In genomic region chr7:36617408-36617807, GRCh38 we compare ENCODE assay signal across 15 cellular contexts.
DNase-seq lines count a peak whose midpoint lies in the region; ATAC-seq and TF ChIP-seq lines count a peak whose summit lies in the region.
"Had no signal": no experiment of that assay in that cellular context is flagged by ENCODE, and none has a peak within 500 bp of the region (broad histone marks: within the 10 kb centered on the region; RNA-seq: fewer than 3 reads in every experiment).

No MANE protein-coding gene starts in this region.

- H3K4me3 Mint-ChIP-seq in dendritic cell treated with granulocyte-macrophage colony-stimulating factor and Interleukin-4, amounts not matched to agents 40 ng/mL and 50 ng/mL, for 4 days, result no peak overlapping the region
- H3K4me3 Mint-ChIP-seq in natural killer cell treated with Interleukin-12 subunit alpha and Interleukin-12 subunit beta and Interleukin-15 and Interleukin-18, amount 100 ng/mL, for 72 hours, result no peak overlapping the region
- H3K4me3 Mint-ChIP-seq: B cell; CD8-positive, alpha-beta T cell; IgD-negative memory B cell had no signal

- no peaks in the 10 kb centered on the region for H3K9me3 Mint-ChIP-seq in dendritic cell treated with granulocyte-macrophage colony-stimulating factor and Interleukin-4, amounts not matched to agents 40 ng/mL and 50 ng/mL, for 4 days
- no peaks in the 10 kb centered on the region for H3K9me3 Mint-ChIP-seq in natural killer cell treated with Interleukin-12 subunit alpha and Interleukin-12 subunit beta and Interleukin-15 and Interleukin-18, amount 100 ng/mL, for 72 hours
- H3K9me3 Mint-ChIP-seq: CD8-positive, alpha-beta T cell; IgD-negative memory B cell had no signal

- POLR2A ChIA-PET in HEK293T (lab: Yijun Ruan, JAX), result no interaction called here

- DNase-seq in DMS 273 treated with DMSO at 0.1 percent for 48 hours (lab: John Stamatoyannopoulos, UW) (peak; percentile 58), NCI-H1694 treated with DMSO at 0.1 percent for 48 hours (lab: John Stamatoyannopoulos, UW) (peak; percentile 40), HEK293T (ENCODE audit: extremely low spot score) (no peak)
- no peak for DNase-seq in natural killer cell treated with Interleukin-12 subunit alpha and Interleukin-12 subunit beta and Interleukin-15 and Interleukin-18, amount 100 ng/mL, for 72 hours (ENCODE audit: low spot score)
- DNase-seq: Calu3; CD8-positive, alpha-beta T cell; GOT3; H7 had no signal

- CTCF ChIA-PET in HEK293T (lab: Yijun Ruan, JAX), result no interaction called here

- no peaks in the 10 kb centered on the region for H3K27me3 Mint-ChIP-seq in dendritic cell treated with granulocyte-macrophage colony-stimulating factor and Interleukin-4, amounts not matched to agents 40 ng/mL and 50 ng/mL, for 4 days
- H3K27me3 Mint-ChIP-seq in natural killer cell treated with Interleukin-12 subunit alpha and Interleukin-12 subunit beta and Interleukin-15 and Interleukin-18, amount 100 ng/mL, for 72 hours, result no peaks in the 10 kb centered on the region
- H3K27me3 Mint-ChIP-seq: B cell had no signal

- H3K4me1 Mint-ChIP-seq in dendritic cell treated with granulocyte-macrophage colony-stimulating factor and Interleukin-4, amounts not matched to agents 40 ng/mL and 50 ng/mL, for 4 days (ENCODE audit: low read depth), result peaks cover 59% of the 10 kb centered on the region
- H3K4me1 Mint-ChIP-seq in natural killer cell treated with Interleukin-12 subunit alpha and Interleukin-12 subunit beta and Interleukin-15 and Interleukin-18, amount 100 ng/mL, for 72 hours (ENCODE audit: low read depth in 2 of 2), result peaks cover 40 to 59% of the 10 kb centered on the region in 2 donors

- peaks cover 91% of the 10 kb centered on the region for H3K36me3 Mint-ChIP-seq in dendritic cell treated with granulocyte-macrophage colony-stimulating factor and Interleukin-4, amounts not matched to agents 40 ng/mL and 50 ng/mL, for 4 days (ENCODE audit: low read depth)
- H3K36me3 Mint-ChIP-seq in natural killer cell treated with Interleukin-12 subunit alpha and Interleukin-12 subunit beta and Interleukin-15 and Interleukin-18, amount 100 ng/mL, for 72 hours, result peaks cover 44% of the 10 kb centered on the region

- no peak for ATAC-seq in natural killer cell treated with Interleukin-12 subunit alpha and Interleukin-12 subunit beta and Interleukin-15 and Interleukin-18, amount 100 ng/mL, for 72 hours
- no peak for ATAC-seq in GM19452 (IDR thresholded peaks at IDR 0.05; ENCODE audit: unreplicated experiment)
- ATAC-seq in GM18517 (IDR thresholded peaks at IDR 0.05; ENCODE audit: unreplicated experiment), result no peak
- ATAC-seq: CD8-positive, alpha-beta T cell; HCT116; HepG2 had no signal

- intact Hi-C loops in dendritic cell treated with granulocyte-macrophage colony-stimulating factor and Interleukin-4, amounts not matched to agents 40 ng/mL and 50 ng/mL, for 4 days (cut with micrococcal nuclease), result no loop called here

- H3K27ac Mint-ChIP-seq in dendritic cell treated with granulocyte-macrophage colony-stimulating factor and Interleukin-4, amounts not matched to agents 40 ng/mL and 50 ng/mL, for 4 days, result peak overlapping the region; percentile 20
- peak overlapping the region; percentile 46 to 88 for H3K27ac Mint-ChIP-seq in natural killer cell treated with Interleukin-12 subunit alpha and Interleukin-12 subunit beta and Interleukin-15 and Interleukin-18, amount 100 ng/mL, for 72 hours
- H3K27ac Mint-ChIP-seq: B cell; CD8-positive, alpha-beta T cell; IgD-negative memory B cell had no signal

TF ChIP-seq in HEK293T, 16 proteins besides CTCF, POLR2A, EP300 and RAD21:
- no peak for TF ChIP-seq ELF4 (IDR thresholded peaks at IDR 0.05)
- no peak for TF ChIP-seq SP1 (IDR thresholded peaks at IDR 0.05)

Comparison
In these comparisons a context has a peak if more than half of its experiments do, and no peak if none do; other contexts are left out.
1. DNase-seq: peak in DMS 273 treated with DMSO at 0.1 percent for 48 hours (single experiment) and NCI-H1694 treated with DMSO at 0.1 percent for 48 hours (single experiment); none in natural killer cell treated with Interleukin-12 subunit alpha and Interleukin-12 subunit beta and Interleukin-15 and Interleukin-18, amount 100 ng/mL, for 72 hours (single experiment) and HEK293T (single experiment).